In genomic region chr14:68970096-68970612, GRCh38 we compare ENCODE assay signal across 8 cellular contexts. TPM values are rescaled to one million over a fixed set of nuclear protein-coding genes. Genes with fewer than 3 reads are reported as not detected.
DNase-seq lines count a peak whose midpoint lies in the region; TF ChIP-seq lines count a peak whose summit lies in the region.

No MANE protein-coding gene starts in this region.

- peak overlapping the region; percentile 41 for H3K4me3 Mint-ChIP-seq in osteocyte (ENCODE audit: unreplicated experiment)

- DNase-seq in COLO668 (lab: John Stamatoyannopoulos, UW; ENCODE audit: unreplicated experiment) (peak; percentile 44), NCI-H69 (lab: John Stamatoyannopoulos, UW) (peak; percentile 10), osteocyte (ENCODE audit: extremely low spot score, unreplicated experiment) (no peak), NCI-H1092 (lab: John Stamatoyannopoulos, UW) (no peak), HPDE6-E6E7 (ENCODE audit: extremely low spot score) (no peak), ecto neural progenitor cell (ENCODE audit: low spot score) (no peak), NCI-H1694 (lab: John Stamatoyannopoulos, UW) (no peak)

- H3K27me3 Mint-ChIP-seq in osteocyte (ENCODE audit: unreplicated experiment) = no peaks in the 10 kb centered on the region

- H3K27ac ChIP-seq in cingulate gyrus (ENCODE audit: low read depth, low read length) = peak overlapping the region; percentile 41

- peak overlapping the region; percentile 87 for H3K27ac Mint-ChIP-seq in osteocyte (ENCODE audit: unreplicated experiment)

- H3K36me3 Mint-ChIP-seq in osteocyte (ENCODE audit: unreplicated experiment) = peaks cover 30% of the 10 kb centered on the region

- peaks cover 87% of the 10 kb centered on the region for H3K4me1 Mint-ChIP-seq in osteocyte (ENCODE audit: unreplicated experiment)

- no peaks in the 10 kb centered on the region for H3K9me3 Mint-ChIP-seq in osteocyte (ENCODE audit: unreplicated experiment)

- no peak for TF ChIP-seq CTCF in osteocyte (IDR thresholded peaks at IDR 0.05)

RNA-seq across cellular contexts. Expression of gene ACTN1, which starts 8.9 kb away (rescaled TPM):
- 371 and 380 TPM in 2 replicates for total RNA-seq in osteocyte

Comparison
In these comparisons a context has a peak if more than half of its experiments do, and no peak if none do; other contexts are left out.
1. DNase-seq: peak in COLO668 (single experiment) and NCI-H69 (single experiment); none in osteocyte (single experiment), NCI-H1092 (single experiment), HPDE6-E6E7 (single experiment), ecto neural progenitor cell (single experiment) and NCI-H1694 (single experiment).